In the genomic region with DNA sequence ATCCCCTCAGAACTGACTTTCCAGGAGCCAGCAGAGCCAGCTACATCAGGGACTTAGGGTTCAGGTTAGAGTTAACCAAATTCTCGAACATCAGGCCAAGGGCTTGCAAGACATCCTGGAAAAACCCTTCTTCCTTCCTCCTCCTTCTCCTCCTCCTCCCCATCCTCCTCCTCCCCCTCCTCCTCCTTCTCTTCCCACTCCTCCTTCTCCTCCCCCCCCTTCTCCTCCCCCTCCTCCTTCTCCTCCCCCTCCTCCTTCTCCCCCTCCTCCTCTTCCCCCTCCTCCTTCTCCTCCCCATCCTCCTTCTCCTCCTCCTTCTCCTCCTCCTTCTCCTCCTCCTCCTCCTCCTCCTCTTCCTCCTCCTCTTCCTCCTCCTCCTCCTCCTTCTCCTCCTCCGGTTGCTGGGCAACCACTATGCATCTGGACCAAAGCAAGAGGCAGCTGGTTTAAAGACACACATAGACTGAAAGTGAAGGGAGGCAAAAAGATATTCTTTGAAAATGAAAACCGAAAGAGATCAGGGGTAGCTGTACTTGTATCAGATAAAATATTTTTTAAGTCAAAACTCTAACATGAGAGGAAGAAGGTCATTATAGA, we compare ENCODE assay signal across 14 cellular contexts. TPM values are rescaled to one million over a fixed set of nuclear protein-coding genes. Genes with fewer than 3 reads are reported as not detected.
DNase-seq lines count a peak whose midpoint lies in the region; ATAC-seq and TF ChIP-seq lines count a peak whose summit lies in the region.
"Had no signal": no experiment of that assay in that cellular context is flagged by ENCODE, and none has a peak within 500 bp of the region (broad histone marks: within the 10 kb centered on the region; RNA-seq: fewer than 3 reads in every experiment).

No MANE protein-coding gene starts in this region.

- H3K14ac ChIP-seq in neuronal stem cell (ENCODE audit: low read length), result no peak overlapping the region

- H3K23ac ChIP-seq in neuronal stem cell (ENCODE audit: low read depth, low read length, poor library complexity), result no peak overlapping the region

- in situ Hi-C loops in brain microvascular endothelial cell (cut with HindIII; ENCODE audit: low pct_ligation_motif_present, low sequenced_read_pairs), result no loop called here

- H3K4me3 ChIP-seq in neuronal stem cell (ENCODE audit: low read length in 2 of 2) (no peak overlapping the region), brain microvascular endothelial cell (ENCODE audit: low read depth, low read length) (no peak overlapping the region)

- H3K4ac ChIP-seq in neuronal stem cell (ENCODE audit: low read length), result no peak overlapping the region

- H3K36me3 Mint-ChIP-seq in activated naive CD4-positive, alpha-beta T cell treated with anti-CD3 and anti-CD28 coated beads, Interleukin-2, amount 10 ng/mL, durations not matched to agents 7 days and 5 days, result no peaks in the 10 kb centered on the region
- no peaks in the 10 kb centered on the region for H3K36me3 Mint-ChIP-seq in activated naive CD4-positive, alpha-beta T cell treated with anti-CD3 and anti-CD28 coated beads, Interleukin-2, amount 50 U/mL, for 72 hours

- no peak overlapping the region for H3K9ac ChIP-seq in neuronal stem cell (ENCODE audit: low read depth, low read length, poor library complexity)

- H3K27ac ChIP-seq in neuronal stem cell (replicated peaks; ENCODE audit: low read length), result no peak overlapping the region
- no peak overlapping the region for H3K27ac ChIP-seq in brain microvascular endothelial cell
- H3K27ac ChIP-seq: C4-2B had no signal

- peaks cover 0 to 3% of the 10 kb centered on the region in 2 donors for H3K9me3 ChIP-seq in neuronal stem cell (replicated peaks in 1 of 2; ENCODE audit: control insufficient read depth in 2 of 2, insufficient read depth in 1 of 2, low read depth in 1 of 2, low read length in 2 of 2)

- no peak overlapping the region for H3K4me3 Mint-ChIP-seq in activated naive CD4-positive, alpha-beta T cell treated with anti-CD3 and anti-CD28 coated beads, Interleukin-2, amount 10 ng/mL, durations not matched to agents 7 days and 5 days

- H3K79me1 ChIP-seq in neuronal stem cell (ENCODE audit: low read depth, low read length), result no peaks in the 10 kb centered on the region

- no peak overlapping the region for H2AFZ ChIP-seq in neuronal stem cell (ENCODE audit: low read length)

- H2BK120ac ChIP-seq in neuronal stem cell (ENCODE audit: low read depth, low read length), result no peak overlapping the region

- no peak for TF ChIP-seq CTCF in brain microvascular endothelial cell (IDR thresholded peaks at IDR 0.05; ENCODE audit: low read depth, low read length, missing control alignments)

- H2BK5ac ChIP-seq in neuronal stem cell (ENCODE audit: low read length), result no peak overlapping the region

- WGBS in neuronal stem cell (ENCODE audit: extremely low coverage in 2 of 2, insufficient read length in 2 of 2, insufficient replicate concordance in 1 of 2), 2 donors, result no CpG with 5 or more reads among the region's 3 CpGs

- no peak overlapping the region for H2BK12ac ChIP-seq in neuronal stem cell (ENCODE audit: low read length)

- H3K9me3 Mint-ChIP-seq in activated naive CD4-positive, alpha-beta T cell treated with anti-CD3 and anti-CD28 coated beads, Interleukin-2, amount 10 ng/mL, durations not matched to agents 7 days and 5 days, result no peaks in the 10 kb centered on the region
- H3K9me3 Mint-ChIP-seq in activated naive CD4-positive, alpha-beta T cell treated with anti-CD3 and anti-CD28 coated beads, Interleukin-2, amount 50 U/mL, for 72 hours, result no peaks in the 10 kb centered on the region

- no peak overlapping the region for H3K4me2 ChIP-seq in neuronal stem cell (ENCODE audit: insufficient read depth, low read length, poor library complexity, severe bottlenecking)

- peaks cover 4 to 6% of the 10 kb centered on the region in 2 donors for H3K4me1 ChIP-seq in neuronal stem cell (ENCODE audit: control insufficient read depth in 2 of 2, insufficient read depth in 1 of 2, low read depth in 1 of 2, low read length in 2 of 2)

- no peak overlapping the region for H3K18ac ChIP-seq in neuronal stem cell (ENCODE audit: low read length)

- CTCF ChIA-PET in activated naive CD4-positive, alpha-beta T cell treated with anti-CD3 and anti-CD28 coated beads, Interleukin-2, amount 10 ng/mL, durations not matched to agents 7 days and 5 days (lab: Charles Lee), result interaction anchor here (0.7 kb wide), 1 partner anchor 32 kb away, joined by 3 read pairs; no protein-coding TSS in a partner anchor

- H4K8ac ChIP-seq in neuronal stem cell (ENCODE audit: low read depth, low read length), result no peak overlapping the region

- H2AK5ac ChIP-seq in neuronal stem cell (ENCODE audit: low read depth, low read length), result peak overlapping the region; percentile 82

- H3K27me3 Mint-ChIP-seq in activated naive CD4-positive, alpha-beta T cell treated with anti-CD3 and anti-CD28 coated beads, Interleukin-2, amount 10 ng/mL, durations not matched to agents 7 days and 5 days, result peaks cover 34% of the 10 kb centered on the region

- H3K4me1 Mint-ChIP-seq in activated naive CD4-positive, alpha-beta T cell treated with anti-CD3 and anti-CD28 coated beads, Interleukin-2, amount 10 ng/mL, durations not matched to agents 7 days and 5 days, result peaks cover 17% of the 10 kb centered on the region

- H2BK15ac ChIP-seq in neuronal stem cell (ENCODE audit: low read length), result no peak overlapping the region

- no peak for ATAC-seq in activated naive CD4-positive, alpha-beta T cell treated with anti-CD3 and anti-CD28 coated beads, Interleukin-2, amount 50 U/mL, for 72 hours
- ATAC-seq in GM18867 (IDR thresholded peaks at IDR 0.05; ENCODE audit: unreplicated experiment) (peak; percentile 39), GM19351 (IDR thresholded peaks at IDR 0.05; ENCODE audit: unreplicated experiment) (no peak)

- H3K36me3 ChIP-seq in neuronal stem cell (replicated peaks in 1 of 2; ENCODE audit: control insufficient read depth in 2 of 2, insufficient read depth in 2 of 2, low read length in 2 of 2) (no peaks in the 10 kb centered on the region), brain microvascular endothelial cell (replicated peaks) (no peaks in the 10 kb centered on the region)

- DNase-seq in activated naive CD4-positive, alpha-beta T cell treated with anti-CD3 and anti-CD28 coated beads, Interleukin-2, amount 10 ng/mL, durations not matched to agents 7 days and 5 days, result peak; percentile 34
- DNase-seq in activated naive CD4-positive, alpha-beta T cell treated with anti-CD3 and anti-CD28 coated beads, Interleukin-2, amount 50 U/mL, for 72 hours (ENCODE audit: low spot score in 2 of 2), result no peak
- DNase-seq in MV-4-11 (lab: John Stamatoyannopoulos, UW) (peak; percentile 19), neuronal stem cell (ENCODE audit: low spot score) (no peak), brain microvascular endothelial cell (no peak)
- DNase-seq: COR-L47, NCI-H1436 treated with DMSO at 0.1 percent for 48 hours, NCI-H2029 treated with DMSO at 0.1 percent for 48 hours, NCI-H510A had no signal

- no peak overlapping the region for H3K27ac Mint-ChIP-seq in activated naive CD4-positive, alpha-beta T cell treated with anti-CD3 and anti-CD28 coated beads, Interleukin-2, amount 10 ng/mL, durations not matched to agents 7 days and 5 days
- no peak overlapping the region for H3K27ac Mint-ChIP-seq in activated naive CD4-positive, alpha-beta T cell treated with anti-CD3 and anti-CD28 coated beads, Interleukin-2, amount 50 U/mL, for 72 hours

- H4K91ac ChIP-seq in neuronal stem cell (ENCODE audit: low read depth, low read length, poor library complexity), result no peak overlapping the region

- H3K27me3 ChIP-seq in neuronal stem cell (ENCODE audit: control insufficient read depth in 3 of 3, insufficient read depth in 3 of 3, low read depth in 1 of 3, low read length in 3 of 3), result peaks cover 0 to 4% (median 0%) of the 10 kb centered on the region in 3 experiments
- no peaks in the 10 kb centered on the region for H3K27me3 ChIP-seq in brain microvascular endothelial cell (replicated peaks)

RNA-seq across cellular contexts. Expression of gene CCL25, which starts 5.9 kb away (rescaled TPM):
- under 1 TPM in 1 of 2 donors, not detected in 1; 0.56 TPM for total RNA-seq in activated naive CD4-positive, alpha-beta T cell treated with anti-CD3 and anti-CD28 coated beads, Interleukin-2, amount 50 U/mL, for 72 hours
- 0.36 TPM for polyA plus RNA-seq in neuronal stem cell (2013, experiment 1 of 2)
- polyA plus RNA-seq in neuronal stem cell (2013, experiment 2 of 2), result 0.60 TPM
- total RNA-seq: H4, RPMI7951 had no signal

RNA-seq across cellular contexts. Expression of gene ELAVL1, which starts 41.2 kb away (rescaled TPM):
- total RNA-seq in activated naive CD4-positive, alpha-beta T cell treated with anti-CD3 and anti-CD28 coated beads, Interleukin-2, amount 50 U/mL, for 72 hours, result 100 to 1,000 TPM; 121 to 146 TPM
- polyA plus RNA-seq in neuronal stem cell (2013, experiment 1 of 2), result 102 TPM
- 99.9 TPM for polyA plus RNA-seq in neuronal stem cell (2013, experiment 2 of 2)

Comparison
In these comparisons a context has a peak if more than half of its experiments do, and no peak if none do; other contexts are left out.
1. DNase-seq: peak in activated naive CD4-positive, alpha-beta T cell treated with anti-CD3 and anti-CD28 coated beads, Interleukin-2, amount 10 ng/mL, durations not matched to agents 7 days and 5 days (single experiment) and MV-4-11 (single experiment); none in activated naive CD4-positive, alpha-beta T cell treated with anti-CD3 and anti-CD28 coated beads, Interleukin-2, amount 50 U/mL, for 72 hours (0 of 2), neuronal stem cell (single experiment) and brain microvascular endothelial cell (single experiment).